ENCODE assay signal across 23 cellular contexts in the genomic region with DNA sequence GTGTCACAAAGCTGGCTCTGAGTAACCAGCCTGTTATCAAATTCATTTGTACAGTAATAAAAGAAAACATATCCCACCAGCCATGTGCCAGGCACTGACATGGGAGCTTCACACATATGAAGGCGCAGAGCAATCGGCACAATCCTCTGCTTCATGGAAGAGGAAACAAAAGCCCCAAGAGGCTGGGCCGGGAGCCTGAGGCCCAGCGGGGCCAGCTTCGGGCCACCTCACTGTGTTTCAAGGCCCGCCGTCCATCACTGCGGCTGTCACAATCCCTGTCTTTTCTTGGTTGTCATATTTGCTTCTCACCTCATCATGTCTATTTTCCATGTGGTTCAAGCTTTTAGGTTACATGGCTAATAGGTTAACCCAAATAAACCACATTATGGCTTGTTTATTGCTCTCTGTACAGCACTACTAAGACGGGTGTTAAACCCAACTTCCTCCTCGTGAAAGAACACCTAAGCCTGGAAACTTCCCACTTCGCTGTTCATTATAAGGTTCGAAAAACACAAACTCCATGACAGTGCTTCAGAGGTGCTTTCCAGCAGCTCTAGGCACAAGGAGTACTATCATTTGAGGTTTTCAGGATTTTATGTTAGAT.
A peak's percentile ranks its signal among the peaks of the same experiment; 100 is the strongest.
DNase-seq lines count a peak whose midpoint lies in the region; ATAC-seq, FAIRE-seq and TF ChIP-seq lines count a peak whose summit lies in the region.
"Had no signal": no experiment of that assay in that cellular context is flagged by ENCODE, and none has a peak within 500 bp of the region (broad histone marks: within the 10 kb centered on the region; RNA-seq: fewer than 3 reads in every experiment).

No MANE protein-coding gene starts in this region.

- no peak overlapping the region for H3K4ac ChIP-seq in mesendoderm (ENCODE audit: low read depth, low read length)

- H3K4me3 ChIP-seq in A549 (no peak overlapping the region), GM12878 (no peak overlapping the region), mesendoderm (ENCODE audit: low read length) (no peak overlapping the region), prostate gland (no peak overlapping the region), Peyer's patch (no peak overlapping the region), SJCRH30 (no peak overlapping the region)
- H3K4me3 ChIP-seq in CD8-positive, alpha-beta T cell (ENCODE audit: low read depth, low read length) = no peak overlapping the region

- H3K9me3 ChIP-seq in A549 (no peaks in the 10 kb centered on the region), GM12878 (replicated peaks; ENCODE audit: control insufficient read depth, insufficient read depth, low read length) (no peaks in the 10 kb centered on the region), prostate gland (no peaks in the 10 kb centered on the region), Peyer's patch (no peaks in the 10 kb centered on the region), SJCRH30 (replicated peaks) (no peaks in the 10 kb centered on the region)
- no peaks in the 10 kb centered on the region for H3K9me3 ChIP-seq in CD8-positive, alpha-beta T cell (ENCODE audit: low read length)
- H3K9me3 ChIP-seq: SK-N-SH had no signal

- intact Hi-C loops in CD8-positive, alpha-beta T cell (cut with DNase I, micrococcal nuclease) = no loop called here
- intact Hi-C loops in GM12878 (cut with micrococcal nuclease; ENCODE audit: unreplicated experiment) (no loop called here), prostate gland (cut with DNase I) (no loop called here)

- H3K4me2 ChIP-seq in A549 = no peak overlapping the region
- no peak overlapping the region for H3K4me2 ChIP-seq in GM12878 (ENCODE audit: control insufficient read depth, insufficient read depth)
- H3K4me2 ChIP-seq in mesendoderm (ENCODE audit: low read length) = no peak overlapping the region
- H3K4me2 ChIP-seq: SK-N-SH had no signal

- H3K27ac ChIP-seq in A549 = peak overlapping the region; percentile 85 to 89; a peak in 2 of 6 replicates
- H3K27ac ChIP-seq in CD8-positive, alpha-beta T cell (ENCODE audit: low read depth, low read length) = no peak overlapping the region
- H3K27ac ChIP-seq in GM12878 (ENCODE audit: control insufficient read depth, insufficient read depth) = no peak overlapping the region
- H3K27ac ChIP-seq in mesendoderm (ENCODE audit: low read depth, low read length) = no peak overlapping the region
- H3K27ac ChIP-seq in prostate gland = no peak overlapping the region
- H3K27ac ChIP-seq in Peyer's patch = no peak overlapping the region
- no peak overlapping the region for H3K27ac ChIP-seq in SJCRH30
- H3K27ac ChIP-seq: C4-2B had no signal

- no peak overlapping the region for H2BK120ac ChIP-seq in mesendoderm (ENCODE audit: low read depth, low read length)

- in situ Hi-C loops in GM12878 (cut with MboI) = no loop called here

- H4K20me1 ChIP-seq in GM12878 (ENCODE audit: control insufficient read depth, insufficient read depth) = no peaks in the 10 kb centered on the region

- H3K79me1 ChIP-seq in mesendoderm (ENCODE audit: low read length) = no peaks in the 10 kb centered on the region

- H4K5ac ChIP-seq in mesendoderm (ENCODE audit: low read length) = no peak overlapping the region

- no peak overlapping the region for H3K9ac ChIP-seq in GM12878 (ENCODE audit: control insufficient read depth, insufficient read depth, low read length)
- H3K9ac ChIP-seq in mesendoderm (ENCODE audit: low read length) = no peak overlapping the region
- H3K9ac ChIP-seq: SK-N-SH had no signal

- no peaks in the 10 kb centered on the region for H3K36me3 Mint-ChIP-seq in CD8-positive, alpha-beta T cell
- H3K36me3 Mint-ChIP-seq: T-cell had no signal

- no peak overlapping the region for H2BK15ac ChIP-seq in mesendoderm (replicated peaks; ENCODE audit: low read depth)

- no peak overlapping the region for H2AK5ac ChIP-seq in mesendoderm (ENCODE audit: low read length)

- H3K9me3 Mint-ChIP-seq in CD8-positive, alpha-beta T cell = no peaks in the 10 kb centered on the region
- H3K9me3 Mint-ChIP-seq: T-cell had no signal

- no peaks in the 10 kb centered on the region for H3K79me2 ChIP-seq in GM12878 (ENCODE audit: control insufficient read depth, insufficient read depth, low read length)
- no peaks in the 10 kb centered on the region for H3K79me2 ChIP-seq in mesendoderm (ENCODE audit: control insufficient read depth, insufficient read depth, low read length)

- BruUV-seq in GM12878 (replicated peaks; lab: Mats Ljungman, UMichigan) = no TSS peak

- peaks cover 22% of the 10 kb centered on the region for H3K27me3 Mint-ChIP-seq in CD8-positive, alpha-beta T cell (ENCODE audit: low read depth)

- no peak overlapping the region for H3K23ac ChIP-seq in mesendoderm (ENCODE audit: low read length)

- H4K8ac ChIP-seq in mesendoderm (ENCODE audit: low read depth, low read length) = no peak overlapping the region

- POLR2A ChIA-PET in A549 (lab: Yijun Ruan, JAX) (no interaction called here), GM12878 (lab: Charles Lee) (no interaction called here)
- POLR2A ChIA-PET in CD8-positive, alpha-beta T cell (lab: Charles Lee) = no interaction called here

- no peak for ATAC-seq in A549
- peak; percentile 34 for ATAC-seq in CD8-positive, alpha-beta T cell
- ATAC-seq in GM12878 = no peak; the same call in 2 of the 3 replicates
- ATAC-seq in GM21737 (IDR thresholded peaks at IDR 0.05; ENCODE audit: unreplicated experiment) = no peak
- ATAC-seq: Right ventricle myocardium inferior, T-cell had no signal

- TF ChIP-seq CTCF in A549 (IDR thresholded peaks at IDR 0.05) (no peak), GM12878 (IDR thresholded peaks at IDR 0.05 in 2 of 3, conservative IDR thresholded peaks at IDR 0.05 in 1 of 3; ENCODE audit: control insufficient read depth in 2 of 3, extremely low read depth in 1 of 3, insufficient read depth in 1 of 3, low read depth in 3 of 3, low read length in 3 of 3) (no peak), prostate gland (IDR thresholded peaks at IDR 0.05) (no peak), Peyer's patch (IDR thresholded peaks at IDR 0.05) (no peak)
- TF ChIP-seq CTCF in CD8-positive, alpha-beta T cell (IDR thresholded peaks at IDR 0.05) = no peak

- peaks cover 37% of the 10 kb centered on the region for H3K4me1 ChIP-seq in A549
- no peaks in the 10 kb centered on the region for H3K4me1 ChIP-seq in CD8-positive, alpha-beta T cell (ENCODE audit: insufficient read depth, low read length)
- H3K4me1 ChIP-seq in GM12878 (ENCODE audit: control insufficient read depth, insufficient read depth, low read length) = no peaks in the 10 kb centered on the region
- H3K4me1 ChIP-seq in mesendoderm (ENCODE audit: control insufficient read depth, low read depth, low read length) = peaks cover 4% of the 10 kb centered on the region
- no peaks in the 10 kb centered on the region for H3K4me1 ChIP-seq in prostate gland (replicated peaks)
- peaks cover 0 to 7% (median 0%) of the 10 kb centered on the region in 4 donors for H3K4me1 ChIP-seq in Peyer's patch
- H3K4me1 ChIP-seq in SJCRH30 = peaks cover 2% of the 10 kb centered on the region; the same call in 1 of the 2 replicates

- FAIRE-seq in A549 (lab: Jason Lieb, UNC) = no peak
- no peak for FAIRE-seq in GM12878 (lab: Jason Lieb, UNC)
- FAIRE-seq: HTR-8/SVneo, RCC 7860 had no signal

- H2BK5ac ChIP-seq in mesendoderm (ENCODE audit: low read length) = no peak overlapping the region

- H3K56ac ChIP-seq in mesendoderm (ENCODE audit: low read length) = no peak overlapping the region

- TF ChIP-seq POLR2A in A549 (IDR thresholded peaks at IDR 0.05; ENCODE audit: low read length) (no peak), GM12878 (IDR thresholded peaks at IDR 0.05; ENCODE audit: low read depth, low read length) (no peak), prostate gland (IDR thresholded peaks at IDR 0.05) (no peak), Peyer's patch (IDR thresholded peaks at IDR 0.05) (no peak)

- TF ChIP-seq RAD21 in A549 (conservative IDR thresholded peaks at IDR 0.05 in 1 of 2, IDR thresholded peaks at IDR 0.05 in 1 of 2) = no peak
- no peak for TF ChIP-seq RAD21 in GM12878 (IDR thresholded peaks at IDR 0.05; ENCODE audit: insufficient read depth, low read depth, low read length)

- H3K4me3 Mint-ChIP-seq in CD8-positive, alpha-beta T cell = no peak overlapping the region
- H3K4me3 Mint-ChIP-seq: T-cell had no signal

- 95% methylated on average over 12 of the region's 12 CpGs for WGBS in A549 (ENCODE audit: missing lambda C conversion rate)
- 58% methylated on average over 12 of the region's 12 CpGs for WGBS in GM12878 (ENCODE audit: insufficient coverage, insufficient replicate concordance, low lambda C conversion rate, missing lambda C conversion rate)
- no CpG with 5 or more reads among the region's 12 CpGs for WGBS in mesendoderm (ENCODE audit: extremely low coverage, insufficient coverage, low lambda C conversion rate)
- WGBS in prostate gland = 90% methylated on average over 12 of the region's 12 CpGs

- H3K27ac Mint-ChIP-seq in CD8-positive, alpha-beta T cell = no peak overlapping the region
- H3K27ac Mint-ChIP-seq: T-cell had no signal

- H2AFZ ChIP-seq in GM12878 (ENCODE audit: control insufficient read depth, low read depth, low read length) = no peak overlapping the region

- CTCF ChIA-PET in A549 (lab: Yijun Ruan, JAX) (no interaction called here), GM12878 (lab: Yijun Ruan, JAX) (interaction anchor here (1.2 kb wide), 1 partner anchor 11 kb away, joined by 4 read pairs; no protein-coding TSS in a partner anchor)
- CTCF ChIA-PET in CD8-positive, alpha-beta T cell (lab: Charles Lee) = interaction anchor here (0.6 kb wide), 1 partner anchor 119 kb away, joined by 3 read pairs; no protein-coding TSS in a partner anchor

- RAD21 ChIA-PET in GM12878 (lab: Charles Lee; ENCODE audit: unreplicated experiment) = no interaction called here

- no peaks in the 10 kb centered on the region for H3K36me3 ChIP-seq in CD8-positive, alpha-beta T cell (ENCODE audit: insufficient read depth, low read length)
- H3K36me3 ChIP-seq in GM12878 (ENCODE audit: control insufficient read depth in 2 of 2, insufficient read depth in 2 of 2, low read length in 1 of 2) (no peaks in the 10 kb centered on the region), mesendoderm (ENCODE audit: control insufficient read depth, insufficient read depth, low read length) (no peaks in the 10 kb centered on the region), prostate gland (no peaks in the 10 kb centered on the region), Peyer's patch (no peaks in the 10 kb centered on the region), SJCRH30 (no peaks in the 10 kb centered on the region)

- SMC1A ChIA-PET in GM12878 (lab: Charles Lee; ENCODE audit: uncharacterized antibody, unreplicated experiment) = interaction anchor here (0.7 kb wide), 1 partner anchor 641 kb away, joined by 3 read pairs; no protein-coding TSS in a partner anchor

- TF ChIP-seq EP300 in A549 (IDR thresholded peaks at IDR 0.05) (no peak), GM12878 (IDR thresholded peaks at IDR 0.05; ENCODE audit: borderline replicate concordance in 1 of 2, control insufficient read depth in 1 of 2, low read depth in 2 of 2, low read length in 2 of 2) (no peak)

- H3K4me1 Mint-ChIP-seq in CD8-positive, alpha-beta T cell (ENCODE audit: low read depth) = peaks cover 8% of the 10 kb centered on the region

- peak overlapping the region; percentile 61 for H3K18ac ChIP-seq in mesendoderm (ENCODE audit: low read length)

- no peaks in the 10 kb centered on the region for H3K27me3 ChIP-seq in CD8-positive, alpha-beta T cell (ENCODE audit: insufficient read depth, low read length)
- H3K27me3 ChIP-seq in GM12878 (replicated peaks in 1 of 2; ENCODE audit: control insufficient read depth in 2 of 2, insufficient read depth in 2 of 2, low read length in 1 of 2) (no peaks in the 10 kb centered on the region; a peak in 1 of 4 replicates), mesendoderm (ENCODE audit: insufficient read depth, low read length, poor library complexity) (no peaks in the 10 kb centered on the region), prostate gland (replicated peaks; ENCODE audit: insufficient read depth) (no peaks in the 10 kb centered on the region), Peyer's patch (no peaks in the 10 kb centered on the region), SJCRH30 (no peaks in the 10 kb centered on the region)

- DNase-seq in A549 (ENCODE audit: low read depth in 1 of 2, low spot score in 1 of 2) = no peak
- no peak for DNase-seq in CD8-positive, alpha-beta T cell
- no peak for DNase-seq in GM12878 (ENCODE audit: low read depth, low spot score)
- DNase-seq in mesendoderm = no peak
- DNase-seq in prostate gland (ENCODE audit: low spot score) = no peak
- DNase-seq in Peyer's patch = no peak
- no peak for DNase-seq in SJCRH30
- DNase-seq: DMS 273 treated with DMSO at 0.1 percent for 48 hours, GDM1, GOT3, IMR-90, Karpas-422, NCI-H1105 treated with DMSO at 0.1 percent for 48 hours, NCI-H2107, NCI-H226, NCI-H524 treated with DMSO at 0.1 percent for 48 hours, SK-N-SH, T-cell had no signal

Comparison
In these comparisons a context has a peak if more than half of its experiments do, and no peak if none do; other contexts are left out.
1. H3K27ac ChIP-seq: peak in A549 (2 of 2); none in CD8-positive, alpha-beta T cell (single experiment), GM12878 (single experiment), mesendoderm (single experiment), prostate gland (0 of 2), Peyer's patch (0 of 4) and SJCRH30 (single experiment).